In the genomic region with DNA sequence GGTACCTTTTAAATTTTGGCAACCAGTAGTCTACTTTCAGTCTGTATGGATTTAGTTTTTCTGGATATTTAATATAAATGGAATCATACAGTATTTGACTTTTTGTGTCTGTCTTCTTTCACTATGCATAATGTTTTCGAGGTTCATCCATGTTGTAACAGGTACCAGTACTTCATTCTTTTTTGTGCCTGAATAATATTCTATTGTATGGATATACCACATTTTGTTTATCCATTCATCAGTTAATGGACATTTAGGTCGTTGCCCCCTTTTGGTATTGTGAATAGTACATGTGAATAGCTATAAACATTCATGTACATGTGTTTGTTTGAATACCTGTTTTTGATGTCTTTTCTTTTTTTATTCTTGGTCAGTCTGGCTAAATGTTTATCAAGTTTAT, we compare ENCODE assay signal across 21 cellular contexts. TPM values are rescaled to one million over a fixed set of nuclear protein-coding genes. Genes with fewer than 3 reads are reported as not detected.
DNase-seq lines count a peak whose midpoint lies in the region; ATAC-seq, FAIRE-seq and TF ChIP-seq lines count a peak whose summit lies in the region.
"Had no signal": no experiment of that assay in that cellular context is flagged by ENCODE, and none has a peak within 500 bp of the region (broad histone marks: within the 10 kb centered on the region; RNA-seq: fewer than 3 reads in every experiment).

No MANE protein-coding gene starts in this region.

- peaks cover 7% of the 10 kb centered on the region for H3K27me3 Mint-ChIP-seq in neural progenitor cell (ENCODE audit: insufficient read depth, low read depth)

- TF ChIP-seq POLR2A in A549 (IDR thresholded peaks at IDR 0.05; ENCODE audit: low read length) (no peak), K562 (conservative IDR thresholded peaks at IDR 0.05) (no peak), spleen (IDR thresholded peaks at IDR 0.05) (no peak)

- TF ChIP-seq RAD21 in A549 (conservative IDR thresholded peaks at IDR 0.05 in 1 of 2, IDR thresholded peaks at IDR 0.05 in 1 of 2), result no peak
- TF ChIP-seq RAD21 in K562 (CRISPR knock-in tag; conservative IDR thresholded peaks at IDR 0.05 in 1 of 2, IDR thresholded peaks at IDR 0.05 in 1 of 2), result no peak

- no peak overlapping the region for H3K4me2 ChIP-seq in A549
- H3K4me2 ChIP-seq in K562 (ENCODE audit: insufficient read depth, low read length), result no peak overlapping the region
- no peak overlapping the region for H3K4me2 ChIP-seq in neural progenitor cell
- H3K4me2 ChIP-seq: BLaER1 had no signal

- FAIRE-seq in A549 (lab: Jason Lieb, UNC) (peak; percentile 54), K562 (lab: Jason Lieb, UNC) (no peak), endometrium (lab: Jason Lieb, UNC) (peak; percentile 12)
- FAIRE-seq: G401.6, GM12892 had no signal

- POLR2A ChIA-PET in A549 (lab: Yijun Ruan, JAX), result no interaction called here
- POLR2A ChIA-PET in K562 (lab: Yijun Ruan, JAX), result no interaction called here

- no peaks in the 10 kb centered on the region for H3K4me1 ChIP-seq in A549
- no peaks in the 10 kb centered on the region for H3K4me1 ChIP-seq in K562 (replicated peaks in 1 of 2; ENCODE audit: control insufficient read depth in 2 of 2, insufficient read depth in 2 of 2, low read length in 2 of 2)
- peaks cover 0 to 8% (median 0%) of the 10 kb centered on the region in 6 donors for H3K4me1 ChIP-seq in spleen
- H3K4me1 ChIP-seq in neural progenitor cell, result no peaks in the 10 kb centered on the region
- H3K4me1 ChIP-seq: Caco-2 had no signal

- peaks cover 6% of the 10 kb centered on the region for H3K36me3 Mint-ChIP-seq in neural progenitor cell
- H3K36me3 Mint-ChIP-seq: CD4-positive, CD25-positive, alpha-beta regulatory T cell; CD8-positive, alpha-beta T cell had no signal

- no peak for DNase-seq in A549 (ENCODE audit: low read depth in 1 of 2, low spot score in 1 of 2)
- DNase-seq in K562 (ENCODE audit: extremely low read depth in 1 of 4, low spot score in 3 of 4), result no peak
- DNase-seq in spleen, result no peak
- no peak for DNase-seq in neural progenitor cell (ENCODE audit: low spot score)
- DNase-seq: 8988T; Caco-2; CD4-positive, CD25-positive, alpha-beta regulatory T cell; CD8-positive, alpha-beta T cell; DMS153; DND-41; GM23248; H9; HFFc6 had no signal

- TF ChIP-seq EP300 in A549 (IDR thresholded peaks at IDR 0.05) (no peak), K562 (IDR thresholded peaks at IDR 0.05; ENCODE audit: low read length) (no peak)

- intact Hi-C loops in K562 (cut with micrococcal nuclease) (no loop called here), spleen (cut with DNase I; ENCODE audit: low total_unique reads) (no loop called here)

- no peak overlapping the region for H3K4me3 ChIP-seq in A549
- no peak overlapping the region for H3K4me3 ChIP-seq in K562
- no peak overlapping the region for H3K4me3 ChIP-seq in spleen
- H3K4me3 ChIP-seq in neural progenitor cell, result no peak overlapping the region
- H3K4me3 ChIP-seq: BLaER1, GM23248 had no signal

- no peak for TF ChIP-seq CTCF in A549 (IDR thresholded peaks at IDR 0.05)
- TF ChIP-seq CTCF in K562 (IDR thresholded peaks at IDR 0.05 in 2 of 3, conservative IDR thresholded peaks at IDR 0.05 in 1 of 3; ENCODE audit: insufficient read depth in 2 of 3, low read depth in 1 of 3, low read length in 3 of 3), result no peak
- TF ChIP-seq CTCF in spleen (IDR thresholded peaks at IDR 0.05 in 8 of 11, conservative IDR thresholded peaks at IDR 0.05 in 3 of 11), result no peak
- no peak for TF ChIP-seq CTCF in neural progenitor cell (IDR thresholded peaks at IDR 0.05)

- in situ Hi-C loops in K562 (cut with MboI), result no loop called here

- no TSS peak for BruUV-seq in K562 (replicated peaks; lab: Mats Ljungman, UMichigan)

- H3K9ac ChIP-seq in K562 (ENCODE audit: insufficient read depth in 1 of 2, low read depth in 2 of 2, low read length in 2 of 2) (no peak overlapping the region), neural progenitor cell (no peak overlapping the region)
- H3K9ac ChIP-seq: BLaER1, GM23248 had no signal

- CTCF ChIA-PET in A549 (lab: Yijun Ruan, JAX) (no interaction called here), K562 (lab: Yijun Ruan, JAX; ENCODE audit: low intra/inter-chr PET ratio) (no interaction called here)

- H3K9me3 Mint-ChIP-seq in neural progenitor cell, result peaks cover 18% of the 10 kb centered on the region

- no peak overlapping the region for H3K27ac Mint-ChIP-seq in neural progenitor cell
- H3K27ac Mint-ChIP-seq: B cell; CD4-positive, CD25-positive, alpha-beta regulatory T cell; CD8-positive, alpha-beta T cell; H9; HFFc6 had no signal

- H3F3A ChIP-seq in neural progenitor cell (ENCODE audit: low read depth), result no peaks in the 10 kb centered on the region

- no peak overlapping the region for H3K27ac ChIP-seq in A549
- no peak overlapping the region for H3K27ac ChIP-seq in K562 (ENCODE audit: extremely low read depth, low read depth, low read length)
- H3K27ac ChIP-seq in spleen, result no peak overlapping the region
- no peak overlapping the region for H3K27ac ChIP-seq in neural progenitor cell
- H3K27ac ChIP-seq: BLaER1, C4-2B, GM23248 had no signal

- H3K9me3 ChIP-seq in A549, result peaks cover 10% of the 10 kb centered on the region; the same call in 1 of the 3 replicates
- H3K9me3 ChIP-seq in K562 (replicated peaks; ENCODE audit: control insufficient read depth, insufficient read depth, low read depth, low read length), result no peaks in the 10 kb centered on the region
- peaks cover 0 to 17% (median 10%) of the 10 kb centered on the region in 8 donors for H3K9me3 ChIP-seq in spleen
- peaks cover 12% of the 10 kb centered on the region for H3K9me3 ChIP-seq in neural progenitor cell (ENCODE audit: low read depth)
- H3K9me3 ChIP-seq: Caco-2 had no signal

- H3K27me3 ChIP-seq in K562 (ENCODE audit: control insufficient read depth in 2 of 2, insufficient read depth in 2 of 2, low read length in 2 of 2) (peaks cover 0 to 3% of the 10 kb centered on the region in 2 experiments; a peak in 3 of 5 replicates), spleen (replicated peaks in 1 of 7) (peaks cover 0 to 9% (median 0%) of the 10 kb centered on the region in 7 donors), neural progenitor cell (no peaks in the 10 kb centered on the region)
- H3K27me3 ChIP-seq: BLaER1 had no signal

- H3K4me3 Mint-ChIP-seq in neural progenitor cell, result no peak overlapping the region
- H3K4me3 Mint-ChIP-seq: B cell; CD4-positive, CD25-positive, alpha-beta regulatory T cell; CD8-positive, alpha-beta T cell; H9; HFFc6 had no signal

- no peaks in the 10 kb centered on the region for H4K20me1 ChIP-seq in K562 (replicated peaks; ENCODE audit: control insufficient read depth, insufficient read depth, low read length)
- no peaks in the 10 kb centered on the region for H4K20me1 ChIP-seq in neural progenitor cell (ENCODE audit: low read depth)
- H4K20me1 ChIP-seq: BLaER1 had no signal

- H3K79me2 ChIP-seq in K562 (ENCODE audit: control insufficient read depth, insufficient read depth, low read length), result no peaks in the 10 kb centered on the region
- H3K79me2 ChIP-seq in neural progenitor cell (ENCODE audit: low read depth), result no peaks in the 10 kb centered on the region

- no peaks in the 10 kb centered on the region for H3K36me3 ChIP-seq in K562 (ENCODE audit: control insufficient read depth, insufficient read depth, low read length)
- H3K36me3 ChIP-seq in spleen, result no peaks in the 10 kb centered on the region
- peaks cover 4% of the 10 kb centered on the region for H3K36me3 ChIP-seq in neural progenitor cell
- H3K36me3 ChIP-seq: BLaER1 had no signal

- 4% methylated on average over 2 of the region's 2 CpGs for WGBS in A549 (ENCODE audit: missing lambda C conversion rate)
- WGBS in K562 (ENCODE audit: insufficient coverage, low coverage, missing lambda C conversion rate), result 0% methylated on average over 2 of the region's 2 CpGs
- 71 to 85% (median 77%) methylated on average over 2 of the region's 2 CpGs for WGBS in spleen, 5 donors

- H3K9me1 ChIP-seq in K562 (ENCODE audit: control insufficient read depth, insufficient read depth, low read length), result no peaks in the 10 kb centered on the region

- H3K4me1 Mint-ChIP-seq in neural progenitor cell, result no peaks in the 10 kb centered on the region
- H3K4me1 Mint-ChIP-seq: B cell had no signal

- ATAC-seq in A549, result no peak
- ATAC-seq in K562, result no peak
- ATAC-seq in GM21423 (IDR thresholded peaks at IDR 0.05; ENCODE audit: unreplicated experiment), result no peak
- ATAC-seq: CD8-positive, alpha-beta T cell; HCT116 had no signal

- no peak overlapping the region for H2AFZ ChIP-seq in K562 (ENCODE audit: low read depth, low read length)
- H2AFZ ChIP-seq in neural progenitor cell (replicated peaks), result no peak overlapping the region
- H2AFZ ChIP-seq: GM23248 had no signal

TF ChIP-seq in A549, 52 proteins besides CTCF, POLR2A, EP300 and RAD21 (continues in another document):
- TF ChIP-seq ZFP36 (IDR thresholded peaks at IDR 0.05; ENCODE audit: borderline replicate concordance, partially characterized antibody), result no peak

TF ChIP-seq in K562, 482 proteins besides CTCF, POLR2A, EP300 and RAD21 (continues in another document):
- TF ChIP-seq TBL1XR1 (IDR thresholded peaks at IDR 0.05; ENCODE audit: low read length in 2 of 2), result no peak

RNA-seq across cellular contexts. Expression of a gene that starts 19.1 kb away (rescaled TPM):
- 175 and 373 TPM in 2 replicates for polyA plus RNA-seq in A549 (2011; rRNA removed)
- polyA plus RNA-seq in A549 (2012; cell fraction: cytosol; rRNA removed), result 96.9 and 183 TPM in 2 replicates
- polyA plus RNA-seq in A549 (2012; cell fraction: nucleus; rRNA removed), result 30.9 and 49.4 TPM in 2 replicates
- 463 to 530 TPM (median 484 TPM) in 3 replicates for polyA plus RNA-seq in A549 (2017; fragmentation: RNase III; extraction: RNeasy Plus Mini Kit Qiagen cat#74134 plus additional on column Dnase treatment)
- polyA minus RNA-seq in A549 (2011; rRNA and poly(A)+ RNA removed), result 11.0 and 11.6 TPM in 2 replicates
- total RNA-seq in K562 (2011; cell fraction: chromatin; rRNA removed; ENCODE audit: low replicate concordance), result 8.1 and 28.0 TPM in 2 replicates
- 11.3 and 12.1 TPM in 2 replicates for total RNA-seq in K562 (2011; cell fraction: nucleolus; rRNA removed)
- total RNA-seq in K562 (2011; cell fraction: nucleoplasm; rRNA removed), result 23.6 and 28.9 TPM in 2 replicates
- 200 and 293 TPM in 2 replicates for total RNA-seq in K562 (2014; rRNA removed)
- total RNA-seq in K562 (2014; rRNA removed; fragmentation: Illumina TruSeq; extraction: Trizol), result 274 and 305 TPM in 2 replicates
- total RNA-seq in K562 (2015; rRNA removed; fragmentation: Illumina TruSeq; extraction: Trizol), result 315 and 336 TPM in 2 replicates
- total RNA-seq in K562 (2021), result 267 and 288 TPM in 2 replicates
- 119 and 164 TPM in 2 replicates for polyA plus RNA-seq in K562 (2011; rRNA removed)
- polyA plus RNA-seq in K562 (2011; cell fraction: cytosol; rRNA removed), result 25.0 and 59.7 TPM in 2 replicates
- 26.6 and 38.8 TPM in 2 replicates for polyA plus RNA-seq in K562 (2011; cell fraction: nucleus; rRNA removed)
- 258 and 421 TPM in 2 replicates for polyA plus RNA-seq in K562 (2012)
- 308 and 334 TPM in 2 replicates for polyA plus RNA-seq in K562 (2014; fragmentation: Illumina TruSeq; extraction: Trizol)
- 100 to 1,000 TPM; 588 to 661 TPM for polyA plus RNA-seq in K562 (2014; fragmentation: Nextera tagmentation; extraction: Ambion mirVana)
- 596 and 618 TPM in 2 replicates for polyA plus RNA-seq in K562 (2014; rRNA removed)
- polyA minus RNA-seq in K562 (2011; rRNA and poly(A)+ RNA removed), result 42.7 and 54.8 TPM in 2 replicates
- polyA minus RNA-seq in K562 (2011; cell fraction: cytosol; rRNA and poly(A)+ RNA removed), result 36.1 and 53.5 TPM in 2 replicates
- 7.1 and 16.2 TPM in 2 replicates for polyA minus RNA-seq in K562 (2011; cell fraction: nucleus; rRNA and poly(A)+ RNA removed)
- 100 to 1,000 TPM in 5 of 7 donors, 10 to 100 TPM in 2; 92.2 to 140 (median 103) TPM for total RNA-seq in spleen
- 100 to 1,000 TPM; 198 to 267 (median 199) TPM for polyA plus RNA-seq in spleen
- total RNA-seq in neural progenitor cell (ENCODE audit: low replicate concordance), result 170 and 270 TPM in 2 replicates
